Comparison of ENCODE assay signal across 32 cellular contexts in genomic region chr11:95501761-95502266, GRCh38.
"Had no signal": no experiment of that assay in that cellular context is flagged by ENCODE, and none has a peak within 500 bp of the region (broad histone marks: within the 10 kb centered on the region; RNA-seq: fewer than 3 reads in every experiment).

No MANE protein-coding gene starts in this region.

- H3K27me3 ChIP-seq: ascending aorta, cardiac muscle cell, colonic mucosa, gastroesophageal sphincter, spleen, testis, transverse colon had no signal

- H3K9me3 Mint-ChIP-seq: activated naive CD4-positive, alpha-beta T cell treated with anti-CD3 and anti-CD28 coated beads for 36 hours; activated naive CD8-positive, alpha-beta T cell treated with anti-CD3 and anti-CD28 coated beads, Interleukin-2, amount 10 ng/mL, durations not matched to agents 7 days and 5 days; activated T-helper 1 cell treated with anti-CD3 and anti-CD28 coated beads, Interleukin-12 subunit alpha, Interleukin-12 subunit beta, Interleukin-2, Interleukin-4 antibody, amounts not matched to agents 30 ng/mL and 10 ng/mL and 1 ng/mL, durations not matched to agents 14 hours and 24 hours and 36 hours; mesothelial cell of epicardium; neural crest cell; T-helper 1 cell treated with Interleukin-12 subunit alpha and Interleukin-12 subunit beta and Interleukin-4 antibody, amounts not matched to agents 30 μg/mL and 1 μg/mL, for 36 hours had no signal

- H3K4me3 ChIP-seq: ascending aorta, cardiac muscle cell, colonic mucosa, gastroesophageal sphincter, spleen, testis, transverse colon had no signal

- H3K4me3 Mint-ChIP-seq: activated naive CD4-positive, alpha-beta T cell treated with anti-CD3 and anti-CD28 coated beads for 36 hours; activated naive CD8-positive, alpha-beta T cell treated with anti-CD3 and anti-CD28 coated beads, Interleukin-2, amount 10 ng/mL, durations not matched to agents 7 days and 5 days; activated T-helper 1 cell treated with anti-CD3 and anti-CD28 coated beads, Interleukin-12 subunit alpha, Interleukin-12 subunit beta, Interleukin-2, Interleukin-4 antibody, amounts not matched to agents 30 ng/mL and 10 ng/mL and 1 ng/mL, durations not matched to agents 14 hours and 24 hours and 36 hours; brain; immature natural killer cell; mesothelial cell of epicardium; naive B cell; neural crest cell; T-helper 1 cell treated with Interleukin-12 subunit alpha and Interleukin-12 subunit beta and Interleukin-4 antibody, amounts not matched to agents 30 μg/mL and 1 μg/mL, for 36 hours had no signal

- H3K36me3 ChIP-seq: ascending aorta, cardiac muscle cell, colonic mucosa, gastroesophageal sphincter, spleen, transverse colon, WERI-Rb-1 had no signal

- H3K4me1 ChIP-seq: colonic mucosa, spleen, testis, transverse colon had no signal

- H3K27me3 Mint-ChIP-seq: brain had no signal

- H3K36me3 Mint-ChIP-seq: activated naive CD8-positive, alpha-beta T cell treated with anti-CD3 and anti-CD28 coated beads, Interleukin-2, amount 10 ng/mL, durations not matched to agents 7 days and 5 days; brain; immature natural killer cell; mesothelial cell of epicardium; naive B cell had no signal

- H3K27ac Mint-ChIP-seq: activated naive CD4-positive, alpha-beta T cell treated with anti-CD3 and anti-CD28 coated beads for 36 hours; activated naive CD8-positive, alpha-beta T cell treated with anti-CD3 and anti-CD28 coated beads, Interleukin-2, amount 10 ng/mL, durations not matched to agents 7 days and 5 days; activated T-helper 1 cell treated with anti-CD3 and anti-CD28 coated beads, Interleukin-12 subunit alpha, Interleukin-12 subunit beta, Interleukin-2, Interleukin-4 antibody, amounts not matched to agents 30 ng/mL and 10 ng/mL and 1 ng/mL, durations not matched to agents 14 hours and 24 hours and 36 hours; immature natural killer cell; mesothelial cell of epicardium; T-helper 1 cell treated with Interleukin-12 subunit alpha and Interleukin-12 subunit beta and Interleukin-4 antibody, amounts not matched to agents 30 μg/mL and 1 μg/mL, for 36 hours had no signal

- H3K27ac ChIP-seq: ascending aorta, cardiac muscle cell, colonic mucosa, epithelial cell of prostate, gastroesophageal sphincter, spleen, testis, transverse colon, WERI-Rb-1 had no signal

- DNase-seq: activated CD4-positive, alpha-beta T cell treated with anti-CD3 and anti-CD28 coated beads for 48 hours; activated CD4-positive, alpha-beta T cell treated with anti-CD3 and anti-CD28 coated beads, Interleukin-2, amount 50 U/mL, for 48 hours; activated CD8-positive, alpha-beta memory T cell treated with anti-CD3 and anti-CD28 coated beads for 24 hours; activated effector memory CD4-positive, alpha-beta T cell treated with anti-CD3 and anti-CD28 coated beads, Interleukin-2, amount 50 U/mL, for 16 hours; activated naive CD4-positive, alpha-beta T cell treated with anti-CD3 and anti-CD28 coated beads for 36 hours; activated naive CD8-positive, alpha-beta T cell treated with anti-CD3 and anti-CD28 coated beads, Interleukin-2, amount 10 ng/mL, durations not matched to agents 7 days and 5 days; activated T-cell treated with anti-CD3 and anti-CD28 coated beads, Interleukin-2, amount 50 U/mL, for 1 hour; cerebellar nuclear complex; colonic mucosa; effector CD8-positive, alpha-beta T cell; hypothalamus; immature natural killer cell; kidney glomerular epithelial cell; left ventricle myocardium superior; mammary epithelial cell; naive B cell; right cardiac atrium; spleen; stimulated activated naive CD8-positive, alpha-beta T cell treated with anti-CD3 and anti-CD28 coated beads, Interleukin-15, Interleukin-2, amounts not matched to agents 100 U/mL and 50 U/mL, for 24 hours; T-helper 9 cell; testis; transverse colon; WERI-Rb-1 had no signal

- H3K9me3 ChIP-seq: ascending aorta, colonic mucosa, gastroesophageal sphincter, spleen, testis, transverse colon had no signal
